Comparison of ENCODE assay signal across 23 cellular contexts in genomic region chr1:117646007-117646913, GRCh38. TPM values are rescaled to one million over a fixed set of nuclear protein-coding genes. Genes with fewer than 3 reads are reported as not detected.
DNase-seq lines count a peak whose midpoint lies in the region; ATAC-seq, FAIRE-seq and TF ChIP-seq lines count a peak whose summit lies in the region.
"Had no signal": no experiment of that assay in that cellular context is flagged by ENCODE, and none has a peak within 500 bp of the region (broad histone marks: within the 10 kb centered on the region; RNA-seq: fewer than 3 reads in every experiment).

No MANE protein-coding gene starts in this region.

- FAIRE-seq in HTR-8/SVneo (lab: Jason Lieb, UNC), result no peak
- FAIRE-seq: frontal cortex, GM18507 had no signal

- peaks cover 3% of the 10 kb centered on the region for H3K4me1 ChIP-seq in colonic mucosa
- H3K4me1 ChIP-seq in parathyroid adenoma, result no peaks in the 10 kb centered on the region
- H3K4me1 ChIP-seq in Caco-2, result no peaks in the 10 kb centered on the region
- H3K4me1 ChIP-seq: lower lobe of right lung, thyroid gland had no signal

- H3K4me3 ChIP-seq in colonic mucosa (no peak overlapping the region), parathyroid adenoma (ENCODE audit: low read depth, low read length) (no peak overlapping the region), Caco-2 (ENCODE audit: low read depth, low read length) (no peak overlapping the region)
- H3K4me3 ChIP-seq: lower lobe of right lung, thyroid gland had no signal

- H3K4me3 Mint-ChIP-seq in Caco-2 (ENCODE audit: unreplicated experiment), result no peak overlapping the region
- H3K4me3 Mint-ChIP-seq in CD4-positive, alpha-beta T cell, result no peak overlapping the region

- TF ChIP-seq CTCF in colonic mucosa (IDR thresholded peaks at IDR 0.05) (no peak), parathyroid adenoma (IDR thresholded peaks at IDR 0.05) (no peak), Caco-2 (IDR thresholded peaks at IDR 0.05; ENCODE audit: insufficient read depth in 1 of 2, low read depth in 1 of 2, low read length in 1 of 2, severe bottlenecking in 1 of 2, unreplicated experiment in 1 of 2) (no peak)
- TF ChIP-seq CTCF in CD4-positive, alpha-beta T cell (IDR thresholded peaks at IDR 0.05), result no peak

- ATAC-seq in CD4-positive, alpha-beta T cell (ENCODE audit: poor library complexity), result no peak

- no peak overlapping the region for H3K27ac ChIP-seq in colonic mucosa
- no peak overlapping the region for H3K27ac ChIP-seq in parathyroid adenoma
- no peak overlapping the region for H3K27ac ChIP-seq in CD4-positive, alpha-beta T cell (ENCODE audit: low read depth, low read length)
- H3K27ac ChIP-seq: C4-2B, lower lobe of right lung, thyroid gland, WERI-Rb-1 had no signal

- BruUV-seq in Caco-2 (replicated peaks; lab: Mats Ljungman, UMichigan), result no TSS peak

- no peak overlapping the region for H3K27ac Mint-ChIP-seq in Caco-2 (ENCODE audit: unreplicated experiment)
- H3K27ac Mint-ChIP-seq in CD4-positive, alpha-beta T cell, result no peak overlapping the region
- H3K27ac Mint-ChIP-seq: progenitor cell of endocrine pancreas had no signal

- peak overlapping the region; percentile 53 for H2AFZ ChIP-seq in parathyroid adenoma

- DNase-seq in AG20443 (ENCODE audit: low spot score) (peak; percentile 29), LHCN-M2 (ENCODE audit: low read depth) (peak; percentile 7), colonic mucosa (peak; percentile 63), Caco-2 (no peak), HEK293T (ENCODE audit: extremely low spot score) (no peak), HTR-8/SVneo (ENCODE audit: insufficient read length, low spot score) (no peak)
- DNase-seq in CD4-positive, alpha-beta T cell, result no peak
- DNase-seq: central memory CD4-positive, alpha-beta T cell; DMS53; effector memory CD4-positive, alpha-beta T cell; Kasumi-1; lower lobe of right lung; naive B cell; NCI-H1436; stimulated activated CD4-positive, alpha-beta T cell treated with anti-CD3 and anti-CD28 coated beads, Interleukin-12 subunit alpha, Interleukin-12 subunit beta, amount 100 ng/mL, for 4 hours; T-helper 1 cell; thyroid gland; WERI-Rb-1 had no signal

- H3K36me3 ChIP-seq in colonic mucosa, result no peaks in the 10 kb centered on the region
- H3K36me3 ChIP-seq in parathyroid adenoma (ENCODE audit: control insufficient read depth, insufficient read depth, low read length), result no peaks in the 10 kb centered on the region
- no peaks in the 10 kb centered on the region for H3K36me3 ChIP-seq in Caco-2 (ENCODE audit: control insufficient read depth, insufficient read depth, low read length)
- H3K36me3 ChIP-seq: lower lobe of right lung, thyroid gland, WERI-Rb-1 had no signal

- H3K27me3 Mint-ChIP-seq in Caco-2 (ENCODE audit: insufficient read depth, unreplicated experiment), result no peaks in the 10 kb centered on the region
- peaks cover 22% of the 10 kb centered on the region for H3K27me3 Mint-ChIP-seq in CD4-positive, alpha-beta T cell
- H3K27me3 Mint-ChIP-seq: naive B cell had no signal

- no peaks in the 10 kb centered on the region for H3K79me2 ChIP-seq in parathyroid adenoma

- CTCF ChIA-PET in Caco-2 (lab: Charles Lee), result no interaction called here
- CTCF ChIA-PET in HEK293T (lab: Yijun Ruan, JAX), result no interaction called here
- CTCF ChIA-PET in CD4-positive, alpha-beta T cell (lab: Charles Lee), result no interaction called here

- no peaks in the 10 kb centered on the region for H3K4me1 Mint-ChIP-seq in Caco-2 (ENCODE audit: low read depth, unreplicated experiment)
- peaks cover 13% of the 10 kb centered on the region for H3K4me1 Mint-ChIP-seq in CD4-positive, alpha-beta T cell (ENCODE audit: low read depth)

- intact Hi-C loops in colonic mucosa (cut with DNase I), result no loop called here
- intact Hi-C loops in Caco-2 (cut with micrococcal nuclease; ENCODE audit: unreplicated experiment), result no loop called here
- intact Hi-C loops in CD4-positive, alpha-beta T cell (cut with DNase I, micrococcal nuclease), result no loop called here

- POLR2A ChIA-PET in Caco-2 (lab: Charles Lee) (no interaction called here), HEK293T (lab: Yijun Ruan, JAX) (no interaction called here)
- POLR2A ChIA-PET in CD4-positive, alpha-beta T cell (lab: Charles Lee), result no interaction called here

- H3K9me3 ChIP-seq in colonic mucosa, result no peaks in the 10 kb centered on the region
- no peaks in the 10 kb centered on the region for H3K9me3 ChIP-seq in parathyroid adenoma (ENCODE audit: control insufficient read depth, low read length)
- H3K9me3 ChIP-seq in Caco-2, result no peaks in the 10 kb centered on the region
- no peaks in the 10 kb centered on the region for H3K9me3 ChIP-seq in CD4-positive, alpha-beta T cell (ENCODE audit: control insufficient read depth, low read length)
- H3K9me3 ChIP-seq: lower lobe of right lung, thyroid gland had no signal

- no peaks in the 10 kb centered on the region for H3K9me3 Mint-ChIP-seq in Caco-2 (ENCODE audit: unreplicated experiment)
- no peaks in the 10 kb centered on the region for H3K9me3 Mint-ChIP-seq in CD4-positive, alpha-beta T cell
- H3K9me3 Mint-ChIP-seq: naive B cell had no signal

- H3K9ac ChIP-seq in colonic mucosa (ENCODE audit: low read depth in 2 of 2, low read length in 2 of 2) (no peak overlapping the region), parathyroid adenoma (no peak overlapping the region)

- no peaks in the 10 kb centered on the region for H3K27me3 ChIP-seq in colonic mucosa
- H3K27me3 ChIP-seq in parathyroid adenoma (ENCODE audit: control insufficient read depth, insufficient read depth, low read length), result no peaks in the 10 kb centered on the region
- no peaks in the 10 kb centered on the region for H3K27me3 ChIP-seq in Caco-2 (replicated peaks; ENCODE audit: control insufficient read depth, insufficient read depth, low read length)
- no peaks in the 10 kb centered on the region for H3K27me3 ChIP-seq in CD4-positive, alpha-beta T cell (ENCODE audit: control insufficient read depth, insufficient read depth, low read length)
- H3K27me3 ChIP-seq: thyroid gland had no signal

- no peaks in the 10 kb centered on the region for H3K36me3 Mint-ChIP-seq in Caco-2 (ENCODE audit: insufficient read depth, unreplicated experiment)
- H3K36me3 Mint-ChIP-seq in CD4-positive, alpha-beta T cell (ENCODE audit: low read depth), result no peaks in the 10 kb centered on the region
- H3K36me3 Mint-ChIP-seq: naive B cell had no signal

- no peak overlapping the region for H3K4me2 ChIP-seq in parathyroid adenoma (ENCODE audit: low read length)

TF ChIP-seq in HEK293T, 16 proteins besides CTCF, POLR2A, EP300 and RAD21:
- TF ChIP-seq FOXA1 (IDR thresholded peaks at IDR 0.05) (no peak), ELF4 (IDR thresholded peaks at IDR 0.05) (no peak), NFRKB (IDR thresholded peaks at IDR 0.05) (no peak), TARDBP (IDR thresholded peaks at IDR 0.05) (no peak), ARNT (IDR thresholded peaks at IDR 0.05) (no peak), FOXK2 (IDR thresholded peaks at IDR 0.05) (no peak), HDGF (IDR thresholded peaks at IDR 0.05; ENCODE audit: borderline replicate concordance) (no peak), L3MBTL2 (conservative IDR thresholded peaks at IDR 0.05) (no peak), LEF1 (IDR thresholded peaks at IDR 0.05; ENCODE audit: borderline replicate concordance) (no peak), SUZ12 (IDR thresholded peaks at IDR 0.05) (no peak), ZNF384 (IDR thresholded peaks at IDR 0.05) (no peak), SP1 (IDR thresholded peaks at IDR 0.05) (no peak)
TF ChIP-seq in HEK293T: peak in this region for 0.

RNA-seq across cellular contexts. Expression of gene TENT5C, which starts 40.4 kb away (rescaled TPM):
- total RNA-seq in LHCN-M2 (2014; rRNA removed), result under 0.01 TPM in 1 of 2 replicates, not detected in the other
- polyA plus RNA-seq in LHCN-M2 (2012), result 0.05 TPM
- total RNA-seq in colonic mucosa, result 10 to 100 TPM; 40.7 to 58.5 TPM
- total RNA-seq in Caco-2 (2022), result 19.8 and 24.4 TPM in 2 replicates
- total RNA-seq in CD4-positive, alpha-beta T cell, result 100 to 1,000 TPM; 122 to 123 TPM

Comparison
In these comparisons a context has a peak if more than half of its experiments do, and no peak if none do; other contexts are left out.
1. DNase-seq: peak in AG20443 (single experiment), LHCN-M2 (single experiment) and colonic mucosa (single experiment); none in Caco-2 (0 of 2), HEK293T (single experiment), CD4-positive, alpha-beta T cell (0 of 10) and HTR-8/SVneo (single experiment).
2. RNA of gene TENT5C, which starts 40.4 kb away (total RNA-seq): 122 to 123 TPM in CD4-positive, alpha-beta T cell, 40.7 to 58.5 TPM in colonic mucosa and 19.8 to 24.4 TPM in Caco-2; under 0.01 TPM in LHCN-M2; every median in the first group is over 10 times any median in the second.